ENCODE assay signal across 12 cellular contexts in the genomic region with DNA sequence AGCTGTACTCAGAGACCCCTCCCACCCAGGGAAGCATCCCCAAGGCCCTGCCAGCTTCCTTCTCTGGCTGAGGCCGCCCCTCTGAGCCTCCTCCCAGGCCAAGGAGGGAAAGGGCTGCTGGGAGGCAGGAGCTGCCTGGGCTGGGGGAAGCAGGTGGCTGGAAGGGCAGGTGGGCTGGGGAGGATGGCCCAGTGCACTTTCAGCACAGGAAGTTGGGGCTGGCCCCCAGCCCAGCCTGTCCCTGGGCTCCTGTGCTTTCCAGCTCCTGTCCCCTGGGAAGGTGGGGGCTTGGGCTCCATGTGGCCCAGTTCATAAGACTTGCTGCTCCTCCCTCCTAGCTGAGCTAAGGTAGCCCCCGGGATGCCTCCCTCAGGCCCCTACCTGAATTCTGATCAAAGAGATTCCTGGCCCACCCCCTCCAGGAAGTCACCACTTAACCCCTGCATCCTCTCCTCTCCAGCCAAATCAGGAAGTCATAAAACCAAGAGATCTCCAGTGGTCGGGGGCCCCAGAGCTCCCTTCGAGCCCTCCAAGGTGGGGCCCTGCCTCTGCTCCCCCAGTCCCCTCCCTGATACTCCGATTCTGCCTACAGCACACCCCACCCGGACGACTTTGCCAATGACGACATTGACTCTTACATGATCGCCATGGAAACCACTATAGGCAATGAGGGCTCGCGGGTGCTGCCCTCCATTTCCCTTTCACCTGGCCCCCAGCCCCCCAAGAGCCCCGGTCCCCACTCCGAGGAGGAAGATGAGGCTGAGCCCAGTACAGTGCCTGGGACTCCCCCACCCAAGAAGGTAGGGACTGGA. TPM values are rescaled to one million over a fixed set of nuclear protein-coding genes. Genes with fewer than 3 reads are reported as not detected.
A peak's percentile ranks its signal among the peaks of the same experiment; 100 is the strongest.
DNase-seq lines count a peak whose midpoint lies in the region; ATAC-seq lines count a peak whose summit lies in the region.
"Had no signal": no experiment of that assay in that cellular context is flagged by ENCODE, and none has a peak within 500 bp of the region (broad histone marks: within the 10 kb centered on the region; RNA-seq: fewer than 3 reads in every experiment).

No MANE protein-coding gene starts in this region.

- POLR2A ChIA-PET in naive thymus-derived CD8-positive, alpha-beta T cell (lab: Charles Lee), result interaction anchor here (1.0 to 25.5 kb wide), 9 partner anchors 6 to 88 kb away, joined by 3 to 2390 read pairs (median 10); a partner anchor contains a TSS

- peak overlapping the region; percentile 81 for H3K27ac Mint-ChIP-seq in T-helper 2 cell treated with Interferon-gamma antibody and Interleukin-4, amounts not matched to agents 5 μg/mL and 100 μg/mL, for 36 hours
- peak overlapping the region; percentile 81 to 96 (median 91) for H3K27ac Mint-ChIP-seq in naive thymus-derived CD8-positive, alpha-beta T cell

- H3K4me1 Mint-ChIP-seq in T-helper 2 cell treated with Interferon-gamma antibody and Interleukin-4, amounts not matched to agents 5 μg/mL and 100 μg/mL, for 36 hours (ENCODE audit: low read depth), result peaks cover 28% of the 10 kb centered on the region
- peaks cover 20 to 63% (median 58%) of the 10 kb centered on the region in 4 donors for H3K4me1 Mint-ChIP-seq in naive thymus-derived CD8-positive, alpha-beta T cell

- DNase-seq in NCI-H2029 (lab: John Stamatoyannopoulos, UW) (peak; percentile 36), NCI-H2029 treated with DMSO at 0.1 percent for 48 hours (lab: John Stamatoyannopoulos, UW) (no peak), hepatic stellate cell (ENCODE audit: low spot score) (no peak), dermis blood vessel endothelial cell (no peak)
- no peak for DNase-seq in T-helper 2 cell treated with Interferon-gamma antibody and Interleukin-4, amounts not matched to agents 5 μg/mL and 100 μg/mL, for 36 hours (ENCODE audit: low spot score)
- DNase-seq in naive thymus-derived CD8-positive, alpha-beta T cell, result peak in 5 of 10 donors; percentile 23 to 50 (median 48)
- DNase-seq: activated CD4-positive, alpha-beta T cell treated with anti-CD3 and anti-CD28 coated beads for 4 hours; left colon had no signal

- no peaks in the 10 kb centered on the region for H3K27me3 Mint-ChIP-seq in T-helper 2 cell treated with Interferon-gamma antibody and Interleukin-4, amounts not matched to agents 5 μg/mL and 100 μg/mL, for 36 hours (ENCODE audit: low read depth)
- H3K27me3 Mint-ChIP-seq in naive thymus-derived CD8-positive, alpha-beta T cell, result no peaks in the 10 kb centered on the region

- peak overlapping the region; percentile 62 for H3K4me3 Mint-ChIP-seq in T-helper 2 cell treated with Interferon-gamma antibody and Interleukin-4, amounts not matched to agents 5 μg/mL and 100 μg/mL, for 36 hours
- peak overlapping the region; percentile 32 to 91 (median 72) for H3K4me3 Mint-ChIP-seq in naive thymus-derived CD8-positive, alpha-beta T cell

- no peaks in the 10 kb centered on the region for H3K9me3 Mint-ChIP-seq in T-helper 2 cell treated with Interferon-gamma antibody and Interleukin-4, amounts not matched to agents 5 μg/mL and 100 μg/mL, for 36 hours
- no peaks in the 10 kb centered on the region for H3K9me3 Mint-ChIP-seq in naive thymus-derived CD8-positive, alpha-beta T cell

- H3K36me3 Mint-ChIP-seq in T-helper 2 cell treated with Interferon-gamma antibody and Interleukin-4, amounts not matched to agents 5 μg/mL and 100 μg/mL, for 36 hours (ENCODE audit: low read depth), result peaks cover 54% of the 10 kb centered on the region
- H3K36me3 Mint-ChIP-seq in naive thymus-derived CD8-positive, alpha-beta T cell, result peaks cover 0 to 34% (median 3%) of the 10 kb centered on the region in 3 donors

- ATAC-seq in naive thymus-derived CD8-positive, alpha-beta T cell, result peak; percentile 10 to 20
- ATAC-seq: left colon had no signal

RNA-seq across cellular contexts. Expression of a gene that starts 4.9 kb away (rescaled TPM):
- 100 to 1,000 TPM; 141 to 146 TPM for total RNA-seq in naive thymus-derived CD8-positive, alpha-beta T cell
- 100 to 1,000 TPM; 357 to 518 (median 403) TPM for polyA plus RNA-seq in naive thymus-derived CD8-positive, alpha-beta T cell
- total RNA-seq in dermis blood vessel endothelial cell, result 297 and 318 TPM in 2 replicates

RNA-seq across cellular contexts. Expression of a gene that starts 5.0 kb away (rescaled TPM):
- 10 to 100 TPM; 47.3 to 58.1 TPM for total RNA-seq in naive thymus-derived CD8-positive, alpha-beta T cell
- 1 to 10 TPM; 6.5 to 9.4 (median 6.6) TPM for polyA plus RNA-seq in naive thymus-derived CD8-positive, alpha-beta T cell
- total RNA-seq in dermis blood vessel endothelial cell, result 5.2 and 5.6 TPM in 2 replicates

RNA-seq across cellular contexts. Expression of a gene that starts 7.1 kb away (rescaled TPM):
- total RNA-seq in naive thymus-derived CD8-positive, alpha-beta T cell, result 100 to 1,000 TPM; 403 to 419 TPM
- 100 to 1,000 TPM; 231 to 307 (median 251) TPM for polyA plus RNA-seq in naive thymus-derived CD8-positive, alpha-beta T cell
- total RNA-seq in dermis blood vessel endothelial cell, result 0.34 and 0.42 TPM in 2 replicates
- total RNA-seq: A172, bronchial epithelial cell, H4, pulmonary artery endothelial cell had no signal

RNA-seq across cellular contexts. Expression of a gene that starts 18.7 kb away (rescaled TPM):
- 10 to 100 TPM; 18.5 to 21.2 TPM for total RNA-seq in naive thymus-derived CD8-positive, alpha-beta T cell
- 1 to 10 TPM; 2.2 to 3.7 (median 2.3) TPM for polyA plus RNA-seq in naive thymus-derived CD8-positive, alpha-beta T cell
- 0.17 and 0.23 TPM in 2 replicates for total RNA-seq in dermis blood vessel endothelial cell
- total RNA-seq: A172, H4 had no signal

RNA-seq across cellular contexts. Expression of a gene that starts 23.4 kb away (rescaled TPM):
- total RNA-seq in naive thymus-derived CD8-positive, alpha-beta T cell, result 1 to 10 TPM; 1.1 to 1.5 TPM
- polyA plus RNA-seq in naive thymus-derived CD8-positive, alpha-beta T cell, result under 1 TPM in 1 of 3 donors, not detected in 2; 0.58 TPM
- total RNA-seq in dermis blood vessel endothelial cell, result 2.0 and 3.0 TPM in 2 replicates

Comparison
In these comparisons a context has a peak if more than half of its experiments do, and no peak if none do; other contexts are left out.
1. RNA of a gene that starts 7.1 kb away (total RNA-seq): 403 to 419 TPM in naive thymus-derived CD8-positive, alpha-beta T cell; 0.34 to 0.42 TPM in dermis blood vessel endothelial cell; every median in the first group is over 100 times any median in the second.